Comparison of ENCODE assay signal across 21 cellular contexts in the genomic region with DNA sequence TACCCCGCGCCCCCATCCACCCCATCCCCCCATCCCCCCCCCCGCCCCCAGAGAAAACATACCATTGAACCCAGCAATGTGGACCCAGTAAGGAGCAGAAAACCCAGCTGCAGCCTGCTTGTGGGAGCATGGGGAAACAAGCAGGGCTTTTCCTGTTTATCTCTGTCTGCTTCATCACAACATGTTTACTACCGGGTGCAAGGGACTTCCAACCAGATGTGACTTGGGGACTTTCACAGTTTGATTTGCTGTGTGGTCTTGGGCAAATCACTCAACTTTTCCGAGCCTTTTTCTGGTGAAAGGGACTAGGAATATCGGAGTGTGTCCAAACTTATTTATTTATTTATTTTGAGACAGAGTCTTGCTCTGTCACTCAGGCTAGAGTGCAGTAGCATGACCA. TPM values are rescaled to one million over a fixed set of nuclear protein-coding genes. Genes with fewer than 3 reads are reported as not detected.
DNase-seq lines count a peak whose midpoint lies in the region; ATAC-seq and TF ChIP-seq lines count a peak whose summit lies in the region.
"Had no signal": no experiment of that assay in that cellular context is flagged by ENCODE, and none has a peak within 500 bp of the region (broad histone marks: within the 10 kb centered on the region; RNA-seq: fewer than 3 reads in every experiment).

No MANE protein-coding gene starts in this region.

- no peak for DNase-seq in activated CD4-positive, alpha-beta T cell treated with anti-CD3 and anti-CD28 coated beads for 36 hours
- DNase-seq in activated CD4-positive, alpha-beta T cell treated with anti-CD3 and anti-CD28 coated beads, Interleukin-2, amount 10 ng/mL, durations not matched to agents 7 days and 5 days = no peak
- DNase-seq in activated T-helper 1 cell treated with anti-CD3 and anti-CD28 coated beads, Interleukin-12 subunit alpha, Interleukin-12 subunit beta, Interleukin-2, Interleukin-4 antibody, amounts not matched to agents 30 ng/mL and 10 ng/mL and 1 ng/mL, durations not matched to agents 14 hours and 24 hours and 36 hours (ENCODE audit: low spot score) = no peak
- peak; percentile 36 to 58 for DNase-seq in erythroblast (lab: John Stamatoyannopoulos, UW)
- DNase-seq in stimulated activated effector memory CD8-positive, alpha-beta T cell treated with anti-CD3 and anti-CD28 coated beads, Interleukin-12 subunit alpha, Interleukin-12 subunit beta, amount 100 ng/mL, for 72 hours (ENCODE audit: low spot score in 2 of 2) = no peak
- DNase-seq in NCI-H526 (lab: John Stamatoyannopoulos, UW) = no peak
- no peak for DNase-seq in T-helper 17 cell
- DNase-seq: 8988T; activated CD4-positive, alpha-beta memory T cell treated with anti-CD3 and anti-CD28 coated beads, Interleukin-2, amount 10 ng/mL, durations not matched to agents 7 days and 5 days; activated naive CD8-positive, alpha-beta T cell treated with anti-CD3 and anti-CD28 coated beads, Interleukin-2, amount 10 ng/mL, durations not matched to agents 7 days and 5 days; body of pancreas; colonic mucosa; DMS53; naive B cell; NCI-H1436 treated with DMSO at 0.1 percent for 48 hours; NCI-H510A; stimulated activated CD8-positive, alpha-beta memory T cell treated with anti-CD3 and anti-CD28 coated beads, Interleukin-4, amount 100 ng/mL, for 48 hours had no signal

- POLR2A ChIA-PET in activated CD4-positive, alpha-beta T cell treated with anti-CD3 and anti-CD28 coated beads for 36 hours (lab: Charles Lee) = no interaction called here
- POLR2A ChIA-PET in activated CD4-positive, alpha-beta T cell treated with anti-CD3 and anti-CD28 coated beads, Interleukin-2, amount 10 ng/mL, durations not matched to agents 7 days and 5 days (lab: Charles Lee) = no interaction called here

- H3K4me1 Mint-ChIP-seq in activated CD4-positive, alpha-beta T cell treated with anti-CD3 and anti-CD28 coated beads for 36 hours = peaks cover 56% of the 10 kb centered on the region
- H3K4me1 Mint-ChIP-seq in activated CD4-positive, alpha-beta T cell treated with anti-CD3 and anti-CD28 coated beads, Interleukin-2, amount 10 ng/mL, durations not matched to agents 7 days and 5 days = peaks cover 47% of the 10 kb centered on the region
- peaks cover 75% of the 10 kb centered on the region for H3K4me1 Mint-ChIP-seq in activated T-helper 1 cell treated with anti-CD3 and anti-CD28 coated beads, Interleukin-12 subunit alpha, Interleukin-12 subunit beta, Interleukin-2, Interleukin-4 antibody, amounts not matched to agents 30 ng/mL and 10 ng/mL and 1 ng/mL, durations not matched to agents 14 hours and 24 hours and 36 hours (ENCODE audit: low read depth)
- peaks cover 53% of the 10 kb centered on the region for H3K4me1 Mint-ChIP-seq in stimulated activated effector memory CD8-positive, alpha-beta T cell treated with anti-CD3 and anti-CD28 coated beads, Interleukin-12 subunit alpha, Interleukin-12 subunit beta, amount 100 ng/mL, for 72 hours
- peaks cover 24% of the 10 kb centered on the region for H3K4me1 Mint-ChIP-seq in T-helper 17 cell

- no peaks in the 10 kb centered on the region for H3K9me3 Mint-ChIP-seq in activated CD4-positive, alpha-beta T cell treated with anti-CD3 and anti-CD28 coated beads for 36 hours (ENCODE audit: low read depth)
- H3K9me3 Mint-ChIP-seq in activated CD4-positive, alpha-beta T cell treated with anti-CD3 and anti-CD28 coated beads, Interleukin-2, amount 10 ng/mL, durations not matched to agents 7 days and 5 days = no peaks in the 10 kb centered on the region
- no peaks in the 10 kb centered on the region for H3K9me3 Mint-ChIP-seq in activated T-helper 1 cell treated with anti-CD3 and anti-CD28 coated beads, Interleukin-12 subunit alpha, Interleukin-12 subunit beta, Interleukin-2, Interleukin-4 antibody, amounts not matched to agents 30 ng/mL and 10 ng/mL and 1 ng/mL, durations not matched to agents 14 hours and 24 hours and 36 hours
- no peaks in the 10 kb centered on the region for H3K9me3 Mint-ChIP-seq in stimulated activated effector memory CD8-positive, alpha-beta T cell treated with anti-CD3 and anti-CD28 coated beads, Interleukin-12 subunit alpha, Interleukin-12 subunit beta, amount 100 ng/mL, for 72 hours
- H3K9me3 Mint-ChIP-seq: activated CD4-positive, alpha-beta memory T cell treated with anti-CD3 and anti-CD28 coated beads, Interleukin-2, amount 10 ng/mL, durations not matched to agents 7 days and 5 days; activated naive CD8-positive, alpha-beta T cell treated with anti-CD3 and anti-CD28 coated beads, Interleukin-2, amount 10 ng/mL, durations not matched to agents 7 days and 5 days; memory B cell; naive B cell had no signal

- no peak for ATAC-seq in activated CD4-positive, alpha-beta T cell treated with anti-CD3 and anti-CD28 coated beads for 36 hours
- no peak for ATAC-seq in stimulated activated effector memory CD8-positive, alpha-beta T cell treated with anti-CD3 and anti-CD28 coated beads, Interleukin-12 subunit alpha, Interleukin-12 subunit beta, amount 100 ng/mL, for 72 hours
- ATAC-seq in GM18520 (IDR thresholded peaks at IDR 0.05; ENCODE audit: unreplicated experiment) = no peak
- no peak for ATAC-seq in T-helper 17 cell
- ATAC-seq: body of pancreas, sciatic nerve had no signal

- CTCF ChIA-PET in activated CD4-positive, alpha-beta T cell treated with anti-CD3 and anti-CD28 coated beads for 36 hours (lab: Charles Lee) = interaction anchor here (1.4 to 4.8 kb wide), 5 partner anchors 15 to 94 kb away, joined by 3 to 205 read pairs (median 18); no protein-coding TSS in a partner anchor
- CTCF ChIA-PET in activated CD4-positive, alpha-beta T cell treated with anti-CD3 and anti-CD28 coated beads, Interleukin-2, amount 10 ng/mL, durations not matched to agents 7 days and 5 days (lab: Charles Lee) = no interaction called here

- H3K36me3 Mint-ChIP-seq in activated CD4-positive, alpha-beta T cell treated with anti-CD3 and anti-CD28 coated beads for 36 hours (ENCODE audit: low read depth) = peaks cover 8% of the 10 kb centered on the region
- no peaks in the 10 kb centered on the region for H3K36me3 Mint-ChIP-seq in activated CD4-positive, alpha-beta T cell treated with anti-CD3 and anti-CD28 coated beads, Interleukin-2, amount 10 ng/mL, durations not matched to agents 7 days and 5 days (ENCODE audit: low read depth)
- peaks cover 5% of the 10 kb centered on the region for H3K36me3 Mint-ChIP-seq in activated T-helper 1 cell treated with anti-CD3 and anti-CD28 coated beads, Interleukin-12 subunit alpha, Interleukin-12 subunit beta, Interleukin-2, Interleukin-4 antibody, amounts not matched to agents 30 ng/mL and 10 ng/mL and 1 ng/mL, durations not matched to agents 14 hours and 24 hours and 36 hours (ENCODE audit: low read depth)
- H3K36me3 Mint-ChIP-seq in stimulated activated effector memory CD8-positive, alpha-beta T cell treated with anti-CD3 and anti-CD28 coated beads, Interleukin-12 subunit alpha, Interleukin-12 subunit beta, amount 100 ng/mL, for 72 hours = peaks cover 11% of the 10 kb centered on the region
- H3K36me3 Mint-ChIP-seq in T-helper 17 cell (ENCODE audit: low read depth) = no peaks in the 10 kb centered on the region
- H3K36me3 Mint-ChIP-seq: activated naive CD8-positive, alpha-beta T cell treated with anti-CD3 and anti-CD28 coated beads, Interleukin-2, amount 10 ng/mL, durations not matched to agents 7 days and 5 days; memory B cell; naive B cell had no signal

- TF ChIP-seq POLR2A in erythroblast (IDR thresholded peaks at IDR 0.05; ENCODE audit: low read length) = no peak

- no peak overlapping the region for H3K27ac Mint-ChIP-seq in activated CD4-positive, alpha-beta T cell treated with anti-CD3 and anti-CD28 coated beads for 36 hours
- no peak overlapping the region for H3K27ac Mint-ChIP-seq in activated CD4-positive, alpha-beta T cell treated with anti-CD3 and anti-CD28 coated beads, Interleukin-2, amount 10 ng/mL, durations not matched to agents 7 days and 5 days
- peak overlapping the region; percentile 55 for H3K27ac Mint-ChIP-seq in activated T-helper 1 cell treated with anti-CD3 and anti-CD28 coated beads, Interleukin-12 subunit alpha, Interleukin-12 subunit beta, Interleukin-2, Interleukin-4 antibody, amounts not matched to agents 30 ng/mL and 10 ng/mL and 1 ng/mL, durations not matched to agents 14 hours and 24 hours and 36 hours
- no peak overlapping the region for H3K27ac Mint-ChIP-seq in stimulated activated effector memory CD8-positive, alpha-beta T cell treated with anti-CD3 and anti-CD28 coated beads, Interleukin-12 subunit alpha, Interleukin-12 subunit beta, amount 100 ng/mL, for 72 hours
- no peak overlapping the region for H3K27ac Mint-ChIP-seq in T-helper 17 cell
- H3K27ac Mint-ChIP-seq: activated CD4-positive, alpha-beta memory T cell treated with anti-CD3 and anti-CD28 coated beads, Interleukin-2, amount 10 ng/mL, durations not matched to agents 7 days and 5 days; activated naive CD8-positive, alpha-beta T cell treated with anti-CD3 and anti-CD28 coated beads, Interleukin-2, amount 10 ng/mL, durations not matched to agents 7 days and 5 days; memory B cell had no signal

- H3K9me3 ChIP-seq in T-helper 17 cell (ENCODE audit: control insufficient read depth, low read length, poor library complexity, severe bottlenecking) = no peaks in the 10 kb centered on the region
- H3K9me3 ChIP-seq: body of pancreas, colonic mucosa, thoracic aorta had no signal

- H3K27me3 Mint-ChIP-seq in activated CD4-positive, alpha-beta T cell treated with anti-CD3 and anti-CD28 coated beads for 36 hours = peaks cover 12% of the 10 kb centered on the region
- peaks cover 25% of the 10 kb centered on the region for H3K27me3 Mint-ChIP-seq in activated CD4-positive, alpha-beta T cell treated with anti-CD3 and anti-CD28 coated beads, Interleukin-2, amount 10 ng/mL, durations not matched to agents 7 days and 5 days
- H3K27me3 Mint-ChIP-seq in activated T-helper 1 cell treated with anti-CD3 and anti-CD28 coated beads, Interleukin-12 subunit alpha, Interleukin-12 subunit beta, Interleukin-2, Interleukin-4 antibody, amounts not matched to agents 30 ng/mL and 10 ng/mL and 1 ng/mL, durations not matched to agents 14 hours and 24 hours and 36 hours (ENCODE audit: insufficient read depth) = peaks cover 11% of the 10 kb centered on the region
- peaks cover 20% of the 10 kb centered on the region for H3K27me3 Mint-ChIP-seq in T-helper 17 cell

- intact Hi-C loops in activated CD4-positive, alpha-beta T cell treated with anti-CD3 and anti-CD28 coated beads for 36 hours (cut with DNase I, micrococcal nuclease) = no loop called here
- intact Hi-C loops in activated T-helper 1 cell treated with anti-CD3 and anti-CD28 coated beads, Interleukin-12 subunit alpha, Interleukin-12 subunit beta, Interleukin-2, Interleukin-4 antibody, amounts not matched to agents 30 ng/mL and 10 ng/mL and 1 ng/mL, durations not matched to agents 14 hours and 24 hours and 36 hours (cut with micrococcal nuclease) = no loop called here

- H3K4me3 Mint-ChIP-seq in activated CD4-positive, alpha-beta T cell treated with anti-CD3 and anti-CD28 coated beads for 36 hours = peak overlapping the region; percentile 89
- H3K4me3 Mint-ChIP-seq in activated CD4-positive, alpha-beta T cell treated with anti-CD3 and anti-CD28 coated beads, Interleukin-2, amount 10 ng/mL, durations not matched to agents 7 days and 5 days = no peak overlapping the region
- peak overlapping the region; percentile 74 for H3K4me3 Mint-ChIP-seq in activated T-helper 1 cell treated with anti-CD3 and anti-CD28 coated beads, Interleukin-12 subunit alpha, Interleukin-12 subunit beta, Interleukin-2, Interleukin-4 antibody, amounts not matched to agents 30 ng/mL and 10 ng/mL and 1 ng/mL, durations not matched to agents 14 hours and 24 hours and 36 hours
- H3K4me3 Mint-ChIP-seq in stimulated activated effector memory CD8-positive, alpha-beta T cell treated with anti-CD3 and anti-CD28 coated beads, Interleukin-12 subunit alpha, Interleukin-12 subunit beta, amount 100 ng/mL, for 72 hours = peak overlapping the region; percentile 93
- H3K4me3 Mint-ChIP-seq in T-helper 17 cell = no peak overlapping the region
- H3K4me3 Mint-ChIP-seq: activated naive CD8-positive, alpha-beta T cell treated with anti-CD3 and anti-CD28 coated beads, Interleukin-2, amount 10 ng/mL, durations not matched to agents 7 days and 5 days had no signal

RNA-seq across cellular contexts. Expression of gene TMCC2, which starts 3.2 kb away (rescaled TPM):
- 10 to 100 TPM; 10.5 to 11.0 TPM for total RNA-seq in activated CD4-positive, alpha-beta T cell treated with anti-CD3 and anti-CD28 coated beads for 36 hours
- under 1 TPM; 0.52 to 0.64 TPM for total RNA-seq in activated CD4-positive, alpha-beta T cell treated with anti-CD3 and anti-CD28 coated beads, Interleukin-2, amount 10 ng/mL, durations not matched to agents 7 days and 5 days
- 25.0 and 25.2 TPM in 2 replicates for total RNA-seq in activated T-helper 1 cell treated with anti-CD3 and anti-CD28 coated beads, Interleukin-12 subunit alpha, Interleukin-12 subunit beta, Interleukin-2, Interleukin-4 antibody, amounts not matched to agents 30 ng/mL and 10 ng/mL and 1 ng/mL, durations not matched to agents 14 hours and 24 hours and 36 hours
- total RNA-seq in T-helper 17 cell = 10 to 100 TPM in 1 of 2 donors, under 1 TPM in 1; 0.65 to 10.2 TPM

RNA-seq across cellular contexts. Expression of gene DSTYK, which starts 19.5 kb away (rescaled TPM):
- 10 to 100 TPM in 1 of 2 experiments, 1 to 10 TPM in 1; 9.4 to 12.3 TPM for total RNA-seq in activated CD4-positive, alpha-beta T cell treated with anti-CD3 and anti-CD28 coated beads for 36 hours
- 1 to 10 TPM; 8.8 to 8.9 TPM for total RNA-seq in activated CD4-positive, alpha-beta T cell treated with anti-CD3 and anti-CD28 coated beads, Interleukin-2, amount 10 ng/mL, durations not matched to agents 7 days and 5 days
- 34.2 and 35.9 TPM in 2 replicates for total RNA-seq in activated T-helper 1 cell treated with anti-CD3 and anti-CD28 coated beads, Interleukin-12 subunit alpha, Interleukin-12 subunit beta, Interleukin-2, Interleukin-4 antibody, amounts not matched to agents 30 ng/mL and 10 ng/mL and 1 ng/mL, durations not matched to agents 14 hours and 24 hours and 36 hours
- total RNA-seq in T-helper 17 cell = 10 to 100 TPM; 10.5 to 13.5 TPM

Comparison
In these comparisons a context has a peak if more than half of its experiments do, and no peak if none do; other contexts are left out.
1. H3K4me3 Mint-ChIP-seq: peak in activated CD4-positive, alpha-beta T cell treated with anti-CD3 and anti-CD28 coated beads for 36 hours (single experiment), activated T-helper 1 cell treated with anti-CD3 and anti-CD28 coated beads, Interleukin-12 subunit alpha, Interleukin-12 subunit beta, Interleukin-2, Interleukin-4 antibody, amounts not matched to agents 30 ng/mL and 10 ng/mL and 1 ng/mL, durations not matched to agents 14 hours and 24 hours and 36 hours (single experiment) and stimulated activated effector memory CD8-positive, alpha-beta T cell treated with anti-CD3 and anti-CD28 coated beads, Interleukin-12 subunit alpha, Interleukin-12 subunit beta, amount 100 ng/mL, for 72 hours (single experiment); none in activated CD4-positive, alpha-beta T cell treated with anti-CD3 and anti-CD28 coated beads, Interleukin-2, amount 10 ng/mL, durations not matched to agents 7 days and 5 days (single experiment) and T-helper 17 cell (single experiment).
2. DNase-seq: peak in erythroblast (2 of 2); none in activated CD4-positive, alpha-beta T cell treated with anti-CD3 and anti-CD28 coated beads for 36 hours (single experiment), activated CD4-positive, alpha-beta T cell treated with anti-CD3 and anti-CD28 coated beads, Interleukin-2, amount 10 ng/mL, durations not matched to agents 7 days and 5 days (single experiment), activated T-helper 1 cell treated with anti-CD3 and anti-CD28 coated beads, Interleukin-12 subunit alpha, Interleukin-12 subunit beta, Interleukin-2, Interleukin-4 antibody, amounts not matched to agents 30 ng/mL and 10 ng/mL and 1 ng/mL, durations not matched to agents 14 hours and 24 hours and 36 hours (single experiment), stimulated activated effector memory CD8-positive, alpha-beta T cell treated with anti-CD3 and anti-CD28 coated beads, Interleukin-12 subunit alpha, Interleukin-12 subunit beta, amount 100 ng/mL, for 72 hours (0 of 2), NCI-H526 (0 of 2) and T-helper 17 cell (0 of 3).